ENCODE assay signal across 20 cellular contexts in the genomic region with DNA sequence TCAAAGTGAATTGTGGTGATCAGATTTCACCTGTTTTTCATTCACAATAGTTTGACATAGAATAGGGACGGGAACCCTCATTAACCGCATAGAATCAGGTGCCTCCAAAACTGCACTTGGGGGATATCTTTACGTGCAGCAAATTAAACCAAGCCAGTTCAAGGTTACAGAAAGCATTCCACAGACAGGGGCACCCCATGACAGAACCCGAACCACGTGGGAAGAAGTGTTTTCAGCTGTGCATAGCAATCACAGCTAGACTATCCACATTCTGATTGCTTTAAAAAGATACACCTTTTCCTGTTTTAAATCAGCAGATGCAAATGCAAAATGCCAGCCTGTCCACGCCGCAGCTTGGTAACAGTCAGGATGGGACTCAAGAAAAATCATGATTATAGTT.
"Had no signal": no experiment of that assay in that cellular context is flagged by ENCODE, and none has a peak within 500 bp of the region (broad histone marks: within the 10 kb centered on the region; RNA-seq: fewer than 3 reads in every experiment).

No MANE protein-coding gene starts in this region.

- H3K4me3 Mint-ChIP-seq: activated CD4-positive, alpha-beta memory T cell treated with anti-CD3 and anti-CD28 coated beads, Interleukin-2, amount 10 ng/mL, durations not matched to agents 7 days and 5 days; activated CD4-positive, alpha-beta T cell treated with anti-CD3 and anti-CD28 coated beads for 36 hours; neural crest cell; stimulated activated naive CD8-positive, alpha-beta T cell treated with anti-CD3 and anti-CD28 coated beads, Interleukin-15, amount 100 ng/mL, for 72 hours had no signal

- H3K79me2 ChIP-seq: hepatocyte had no signal

- H3K4me1 Mint-ChIP-seq: stimulated activated naive CD8-positive, alpha-beta T cell treated with anti-CD3 and anti-CD28 coated beads, Interleukin-15, amount 100 ng/mL, for 72 hours had no signal

- H3K27ac Mint-ChIP-seq: activated CD4-positive, alpha-beta memory T cell treated with anti-CD3 and anti-CD28 coated beads, Interleukin-2, amount 10 ng/mL, durations not matched to agents 7 days and 5 days; activated CD4-positive, alpha-beta T cell treated with anti-CD3 and anti-CD28 coated beads for 36 hours; stimulated activated naive CD8-positive, alpha-beta T cell treated with anti-CD3 and anti-CD28 coated beads, Interleukin-15, amount 100 ng/mL, for 72 hours had no signal

- H3K27ac ChIP-seq: ascending aorta, colonic mucosa, gastrocnemius medialis, hepatocyte, left ventricle myocardium inferior, thoracic aorta, VCaP had no signal

- H3K36me3 ChIP-seq: ascending aorta, colonic mucosa, gastrocnemius medialis, left ventricle myocardium inferior, thoracic aorta had no signal

- H3K9me3 Mint-ChIP-seq: stimulated activated naive CD8-positive, alpha-beta T cell treated with anti-CD3 and anti-CD28 coated beads, Interleukin-15, amount 100 ng/mL, for 72 hours had no signal

- H3K4me1 ChIP-seq: colonic mucosa, left ventricle myocardium inferior had no signal

- ATAC-seq: activated CD4-positive, alpha-beta T cell treated with anti-CD3 and anti-CD28 coated beads for 36 hours; gastrocnemius medialis; stimulated activated naive CD8-positive, alpha-beta T cell treated with anti-CD3 and anti-CD28 coated beads, Interleukin-15, amount 100 ng/mL, for 72 hours had no signal

- DNase-seq: activated CD4-positive, alpha-beta memory T cell treated with anti-CD3 and anti-CD28 coated beads, Interleukin-2, amount 10 ng/mL, durations not matched to agents 7 days and 5 days; activated CD4-positive, alpha-beta T cell treated with anti-CD3 and anti-CD28 coated beads for 36 hours; activated CD8-positive, alpha-beta memory T cell treated with anti-CD3 and anti-CD28 coated beads, Interleukin-2, amount 50 U/mL, for 4 hours; activated naive CD4-positive, alpha-beta T cell; colonic mucosa; effector CD4-positive, alpha-beta T cell; gastrocnemius medialis; kidney; left ventricle myocardium inferior; mesenchymal stem cell; retina; stimulated activated CD4-positive, alpha-beta T cell treated with anti-CD3 and anti-CD28 coated beads, Interleukin-15, amount 100 ng/mL, for 24 hours; stimulated activated CD4-positive, alpha-beta T cell treated with anti-CD3 and anti-CD28 coated beads, Interleukin-4, amount 100 ng/mL, for 24 hours; stimulated activated naive CD8-positive, alpha-beta T cell treated with anti-CD3 and anti-CD28 coated beads, Interleukin-15, amount 100 ng/mL, for 72 hours; T-helper 9 cell had no signal

- H3K9me3 ChIP-seq: ascending aorta, colonic mucosa, gastrocnemius medialis, left ventricle myocardium inferior, thoracic aorta had no signal

- H2AFZ ChIP-seq: hepatocyte had no signal

- H3K4me3 ChIP-seq: ascending aorta, colonic mucosa, gastrocnemius medialis, hepatocyte, left ventricle myocardium inferior, thoracic aorta had no signal

- H3K27me3 ChIP-seq: ascending aorta, colonic mucosa, gastrocnemius medialis, hepatocyte had no signal

- H3K4me2 ChIP-seq: hepatocyte had no signal
